Comparison of ENCODE assay signal across 29 cellular contexts in the genomic region with DNA sequence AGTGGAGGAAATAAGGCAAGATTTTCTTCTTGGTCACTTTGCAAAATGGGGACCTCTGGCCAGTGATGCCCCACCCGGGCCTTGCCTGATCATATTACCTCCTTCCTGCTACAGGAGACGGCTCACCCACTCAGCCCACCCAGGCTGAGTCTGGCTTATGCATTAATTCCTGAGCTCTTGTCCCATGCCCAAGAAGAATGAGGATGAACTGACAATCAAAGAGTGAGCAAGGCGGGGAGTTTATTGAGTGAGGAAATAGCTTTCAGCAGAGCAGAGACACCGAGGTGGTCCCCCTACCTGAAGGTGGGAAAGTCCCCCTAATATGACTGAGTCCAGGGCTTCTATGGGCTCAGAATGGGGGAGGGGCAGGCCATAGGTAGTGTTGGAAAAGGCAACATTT.
"Had no signal": no experiment of that assay in that cellular context is flagged by ENCODE, and none has a peak within 500 bp of the region (broad histone marks: within the 10 kb centered on the region; RNA-seq: fewer than 3 reads in every experiment).

No MANE protein-coding gene starts in this region.

- H3K4me2 ChIP-seq: hepatocyte, neural progenitor cell, smooth muscle cell had no signal

- H3K36me3 ChIP-seq: cardiac muscle cell, esophagus muscularis mucosa, left lung, neural progenitor cell, sigmoid colon, upper lobe of left lung had no signal

- H3K27me3 Mint-ChIP-seq: activated CD4-positive, alpha-beta memory T cell treated with anti-CD3 and anti-CD28 coated beads for 36 hours; effector memory CD8-positive, alpha-beta T cell; naive thymus-derived CD8-positive, alpha-beta T cell; T-helper 17 cell had no signal

- H3K4me1 ChIP-seq: left lung, testis, upper lobe of left lung had no signal

- H3K4me3 ChIP-seq: body of pancreas, cardiac muscle cell, dorsolateral prefrontal cortex, esophagus muscularis mucosa, hepatocyte, left lung, lung, neural progenitor cell, sigmoid colon, smooth muscle cell, testis, upper lobe of left lung had no signal

- H3K9me3 ChIP-seq: testis had no signal

- DNase-seq: activated CD4-positive, alpha-beta memory T cell treated with anti-CD3 and anti-CD28 coated beads for 36 hours; activated CD4-positive, alpha-beta T cell treated with anti-CD3 and anti-CD28 coated beads for 48 hours; activated CD4-positive, CD25-positive, alpha-beta regulatory T cell; activated effector memory CD4-positive, alpha-beta T cell treated with Interleukin-2 at 50 U/mL for 16 hours; activated naive CD4-positive, alpha-beta T cell treated with anti-CD3 and anti-CD28 coated beads for 36 hours; activated T-cell treated with anti-CD3 and anti-CD28 coated beads, Interleukin-2, amount 50 U/mL, for 72 hours; amygdala; body of pancreas; dorsolateral prefrontal cortex; effector memory CD8-positive, alpha-beta T cell; glutamatergic neuron; kidney glomerular epithelial cell; left lung; naive thymus-derived CD8-positive, alpha-beta T cell; retina; sigmoid colon; stimulated activated CD4-positive, alpha-beta T cell treated with anti-CD3 and anti-CD28 coated beads, Interleukin-15, amount 100 ng/mL, for 24 hours; stimulated activated naive CD4-positive, alpha-beta T cell; T-helper 17 cell; testis; upper lobe of left lung had no signal

- H3K27ac ChIP-seq: body of pancreas, cardiac muscle cell, dorsolateral prefrontal cortex, esophagus muscularis mucosa, hepatocyte, left lung, neural progenitor cell, sigmoid colon, testis, upper lobe of left lung had no signal

- H3K4me1 Mint-ChIP-seq: mesothelial cell of epicardium; naive thymus-derived CD8-positive, alpha-beta T cell; neural progenitor cell; T-helper 17 cell had no signal

- H3K4me3 Mint-ChIP-seq: activated CD4-positive, alpha-beta memory T cell treated with anti-CD3 and anti-CD28 coated beads for 36 hours; activated naive CD4-positive, alpha-beta T cell treated with anti-CD3 and anti-CD28 coated beads for 36 hours; activated T-cell treated with anti-CD3 and anti-CD28 coated beads, Interleukin-2, amount 50 U/mL, for 72 hours; effector memory CD8-positive, alpha-beta T cell; mesothelial cell of epicardium; naive thymus-derived CD8-positive, alpha-beta T cell; neural progenitor cell; T-helper 17 cell had no signal

- H3K27ac Mint-ChIP-seq: activated CD4-positive, alpha-beta memory T cell treated with anti-CD3 and anti-CD28 coated beads for 36 hours; activated naive CD4-positive, alpha-beta T cell treated with anti-CD3 and anti-CD28 coated beads for 36 hours; activated T-cell treated with anti-CD3 and anti-CD28 coated beads, Interleukin-2, amount 50 U/mL, for 72 hours; effector memory CD8-positive, alpha-beta T cell; mesothelial cell of epicardium; naive thymus-derived CD8-positive, alpha-beta T cell; neural progenitor cell; progenitor cell of endocrine pancreas; T-helper 17 cell had no signal

- H3K9ac ChIP-seq: neural progenitor cell had no signal

- ATAC-seq: activated T-cell treated with anti-CD3 and anti-CD28 coated beads, Interleukin-2, amount 50 U/mL, for 72 hours; body of pancreas; effector memory CD8-positive, alpha-beta T cell; left lung; naive thymus-derived CD8-positive, alpha-beta T cell; T-helper 17 cell had no signal

- H3K79me2 ChIP-seq: hepatocyte had no signal

- H3K36me3 Mint-ChIP-seq: neural progenitor cell had no signal

- H3K27me3 ChIP-seq: body of pancreas, cardiac muscle cell, dorsolateral prefrontal cortex, esophagus muscularis mucosa, hepatocyte, left lung, neural progenitor cell, sigmoid colon, testis, upper lobe of left lung had no signal

- H2AFZ ChIP-seq: hepatocyte, neural progenitor cell had no signal
